ENCODE assay signal across 14 cellular contexts in genomic region chr9:133059623-133060022, GRCh38. TPM values are rescaled to one million over a fixed set of nuclear protein-coding genes. Genes with fewer than 3 reads are reported as not detected.
DNase-seq lines count a peak whose midpoint lies in the region; ATAC-seq, FAIRE-seq and TF ChIP-seq lines count a peak whose summit lies in the region.
"Had no signal": no experiment of that assay in that cellular context is flagged by ENCODE, and none has a peak within 500 bp of the region (broad histone marks: within the 10 kb centered on the region; RNA-seq: fewer than 3 reads in every experiment).

No MANE protein-coding gene starts in this region.

- ATAC-seq in activated T-cell treated with anti-CD3 and anti-CD28 coated beads, Interleukin-2, amount 50 U/mL, for 72 hours (replicated peaks in 1 of 2) = no peak
- ATAC-seq in Panc1 = no peak
- ATAC-seq: Right ventricle myocardium inferior; stimulated activated memory B cell treated with anti-CD40 and anti-IgM and Interleukin-4, amounts not matched to agents 10 μg/mL and 1 μg/mL and 100 μg/mL, for 72 hours had no signal

- POLR2A ChIA-PET in Panc1 (lab: Charles Lee) = interaction anchor here (0.7 kb wide), 1 partner anchor 180 kb away, joined by 9 read pairs; no protein-coding TSS in a partner anchor

- TSS peak; percentile 74 for BruUV-seq in Panc1 (replicated peaks; lab: Mats Ljungman, UMichigan)

- H3K9me3 ChIP-seq in Panc1 (ENCODE audit: control insufficient read depth, insufficient read depth, low read depth, low read length) = no peaks in the 10 kb centered on the region

- H3K4me1 Mint-ChIP-seq in activated T-cell treated with anti-CD3 and anti-CD28 coated beads, Interleukin-2, amount 50 U/mL, for 72 hours (ENCODE audit: low read depth) = peaks cover 51% of the 10 kb centered on the region
- peaks cover 43% of the 10 kb centered on the region for H3K4me1 Mint-ChIP-seq in activated T-cell treated with anti-CD3 and anti-CD28 coated beads, Interleukin-2, amount 50 U/mL, for 24 hours (ENCODE audit: low read depth)
- H3K4me1 Mint-ChIP-seq in osteocyte (ENCODE audit: unreplicated experiment) = peaks cover 52% of the 10 kb centered on the region

- no peak overlapping the region for H3K27ac ChIP-seq in Panc1 (ENCODE audit: low read length)

- CTCF ChIA-PET in Panc1 (lab: Charles Lee) = no interaction called here

- H3K27me3 Mint-ChIP-seq in activated T-cell treated with anti-CD3 and anti-CD28 coated beads, Interleukin-2, amount 50 U/mL, for 72 hours (ENCODE audit: low read depth) = no peaks in the 10 kb centered on the region
- no peaks in the 10 kb centered on the region for H3K27me3 Mint-ChIP-seq in activated T-cell treated with anti-CD3 and anti-CD28 coated beads, Interleukin-2, amount 50 U/mL, for 24 hours
- H3K27me3 Mint-ChIP-seq in osteocyte (ENCODE audit: unreplicated experiment) = no peaks in the 10 kb centered on the region
- H3K27me3 Mint-ChIP-seq: memory B cell; progenitor cell of endocrine pancreas; stimulated activated memory B cell treated with anti-CD40 and anti-IgM and Interleukin-4, amounts not matched to agents 10 μg/mL and 1 μg/mL and 100 μg/mL, for 72 hours had no signal

- H3K36me3 ChIP-seq in Panc1 (ENCODE audit: control insufficient read depth, insufficient read depth, low read length) (no peaks in the 10 kb centered on the region), bronchial epithelial cell (ENCODE audit: control insufficient read depth, insufficient read depth, low read length) (peaks cover 8% of the 10 kb centered on the region)

- H3K27ac Mint-ChIP-seq in activated T-cell treated with anti-CD3 and anti-CD28 coated beads, Interleukin-2, amount 50 U/mL, for 72 hours = peak overlapping the region; percentile 37
- no peak overlapping the region for H3K27ac Mint-ChIP-seq in activated T-cell treated with anti-CD3 and anti-CD28 coated beads, Interleukin-2, amount 50 U/mL, for 24 hours
- H3K27ac Mint-ChIP-seq in osteocyte (ENCODE audit: unreplicated experiment) = peak overlapping the region; percentile 36
- H3K27ac Mint-ChIP-seq: memory B cell; stimulated activated memory B cell treated with anti-CD40 and anti-IgM and Interleukin-4, amounts not matched to agents 10 μg/mL and 1 μg/mL and 100 μg/mL, for 72 hours had no signal

- H3K4me1 ChIP-seq in Panc1 (ENCODE audit: control insufficient read depth, insufficient read depth, low read length) = no peaks in the 10 kb centered on the region

- H3K9me3 Mint-ChIP-seq in activated T-cell treated with anti-CD3 and anti-CD28 coated beads, Interleukin-2, amount 50 U/mL, for 72 hours = no peaks in the 10 kb centered on the region
- H3K9me3 Mint-ChIP-seq in activated T-cell treated with anti-CD3 and anti-CD28 coated beads, Interleukin-2, amount 50 U/mL, for 24 hours = no peaks in the 10 kb centered on the region
- H3K9me3 Mint-ChIP-seq in osteocyte (ENCODE audit: unreplicated experiment) = no peaks in the 10 kb centered on the region
- H3K9me3 Mint-ChIP-seq: memory B cell; stimulated activated memory B cell treated with anti-CD40 and anti-IgM and Interleukin-4, amounts not matched to agents 10 μg/mL and 1 μg/mL and 100 μg/mL, for 72 hours had no signal

- intact Hi-C loops in Panc1 (cut with micrococcal nuclease; ENCODE audit: unreplicated experiment) = no loop called here

- no peak for FAIRE-seq in bronchial epithelial cell (lab: Jason Lieb, UNC)

- H3K4me3 ChIP-seq in Panc1 (ENCODE audit: low read depth in 2 of 2, low read length in 2 of 2) (no peak overlapping the region), bronchial epithelial cell (ENCODE audit: low read depth, low read length) (no peak overlapping the region)

- TF ChIP-seq CTCF in Panc1 (IDR thresholded peaks at IDR 0.05) (no peak), bronchial epithelial cell (IDR thresholded peaks at IDR 0.05; ENCODE audit: insufficient read depth, low read length, severe bottlenecking) (no peak), osteocyte (IDR thresholded peaks at IDR 0.05) (no peak)

- in situ Hi-C loops in Panc1 (cut with HindIII; ENCODE audit: low pct_unique_long_range_greater_than_20kb, low sequenced_read_pairs) = no loop called here

- peak overlapping the region in 1 of 2 donors; percentile 49 for H3K4me3 Mint-ChIP-seq in activated T-cell treated with anti-CD3 and anti-CD28 coated beads, Interleukin-2, amount 50 U/mL, for 72 hours
- H3K4me3 Mint-ChIP-seq in activated T-cell treated with anti-CD3 and anti-CD28 coated beads, Interleukin-2, amount 50 U/mL, for 24 hours = no peak overlapping the region
- H3K4me3 Mint-ChIP-seq in osteocyte (ENCODE audit: unreplicated experiment) = no peak overlapping the region
- H3K4me3 Mint-ChIP-seq: memory B cell; stimulated activated memory B cell treated with anti-CD40 and anti-IgM and Interleukin-4, amounts not matched to agents 10 μg/mL and 1 μg/mL and 100 μg/mL, for 72 hours had no signal

- H3K27me3 ChIP-seq in Panc1 (ENCODE audit: control insufficient read depth, insufficient read depth, low read length) (no peaks in the 10 kb centered on the region), bronchial epithelial cell (ENCODE audit: control insufficient read depth, insufficient read depth, low read length) (no peaks in the 10 kb centered on the region)

- peaks cover 2% of the 10 kb centered on the region in 2 donors for H3K36me3 Mint-ChIP-seq in activated T-cell treated with anti-CD3 and anti-CD28 coated beads, Interleukin-2, amount 50 U/mL, for 72 hours (ENCODE audit: insufficient read depth in 2 of 2)
- H3K36me3 Mint-ChIP-seq in activated T-cell treated with anti-CD3 and anti-CD28 coated beads, Interleukin-2, amount 50 U/mL, for 24 hours (ENCODE audit: low read depth) = peaks cover 43% of the 10 kb centered on the region
- H3K36me3 Mint-ChIP-seq in osteocyte (ENCODE audit: unreplicated experiment) = peaks cover 25% of the 10 kb centered on the region

- DNase-seq in activated T-cell treated with anti-CD3 and anti-CD28 coated beads, Interleukin-2, amount 50 U/mL, for 72 hours = no peak
- DNase-seq in activated T-cell treated with anti-CD3 and anti-CD28 coated beads, Interleukin-2, amount 50 U/mL, for 24 hours = no peak
- DNase-seq in Panc1 (ENCODE audit: low read depth, low spot score) (no peak), bronchial epithelial cell (ENCODE audit: low read depth) (peak; percentile 82), osteocyte (ENCODE audit: extremely low spot score, unreplicated experiment) (no peak), cortex of kidney (lab: John Stamatoyannopoulos, UW) (no peak), DMS53 treated with DMSO at 0.1 percent for 48 hours (lab: John Stamatoyannopoulos, UW; ENCODE audit: unreplicated experiment) (no peak), NCI-H1092 (lab: John Stamatoyannopoulos, UW) (no peak)
- DNase-seq: GDM1, NCI-H524 treated with DMSO at 0.1 percent for 48 hours had no signal

RNA-seq across cellular contexts. Expression of gene CEL, which starts 2.2 kb away (rescaled TPM):
- total RNA-seq in activated T-cell treated with anti-CD3 and anti-CD28 coated beads, Interleukin-2, amount 50 U/mL, for 72 hours = 1 to 10 TPM; 1.6 to 3.6 TPM
- 4.3 TPM for total RNA-seq in Panc1 (2021; ENCODE audit: unreplicated experiment)
- polyA plus RNA-seq in Panc1 (2012; ENCODE audit: insufficient read length) = 0.64 TPM
- total RNA-seq in bronchial epithelial cell = 0.53 and 1.3 TPM in 2 replicates
- total RNA-seq in osteocyte = 1.3 and 1.9 TPM in 2 replicates

RNA-seq across cellular contexts. Expression of gene GTF3C5, which starts 28.8 kb away (rescaled TPM):
- 100 to 1,000 TPM in 1 of 2 donors, 10 to 100 TPM in 1; 79.5 to 101 TPM for total RNA-seq in activated T-cell treated with anti-CD3 and anti-CD28 coated beads, Interleukin-2, amount 50 U/mL, for 72 hours
- total RNA-seq in Panc1 (2021; ENCODE audit: unreplicated experiment) = 47.7 TPM
- 52.8 TPM for polyA plus RNA-seq in Panc1 (2012; ENCODE audit: insufficient read length)
- total RNA-seq in bronchial epithelial cell = 29.7 and 31.4 TPM in 2 replicates
- total RNA-seq in osteocyte = 60.7 and 65.1 TPM in 2 replicates
